In genomic region chr1:36136535-36136934, GRCh38 we compare ENCODE assay signal across 9 cellular contexts. TPM values are rescaled to one million over a fixed set of nuclear protein-coding genes. Genes with fewer than 3 reads are reported as not detected.
DNase-seq lines count a peak whose midpoint lies in the region; ATAC-seq and TF ChIP-seq lines count a peak whose summit lies in the region.
"Had no signal": no experiment of that assay in that cellular context is flagged by ENCODE, and none has a peak within 500 bp of the region (broad histone marks: within the 10 kb centered on the region; RNA-seq: fewer than 3 reads in every experiment).

No MANE protein-coding gene starts in this region.

- no peak overlapping the region for H3K4me2 ChIP-seq in hepatocyte

- H4K20me1 ChIP-seq in hepatocyte (ENCODE audit: insufficient read depth, poor library complexity, severe bottlenecking) = peaks cover 21% of the 10 kb centered on the region

- peaks cover 22% of the 10 kb centered on the region for H3K79me2 ChIP-seq in hepatocyte

- WGBS in esophagus, 2 donors = 14 to 28% methylated on average over 1 of the region's 1 CpG
- 86% methylated on average over 1 of the region's 1 CpG for WGBS in hepatocyte (ENCODE audit: low lambda C conversion rate, missing lambda C conversion rate)

- no peak overlapping the region for H3K4me3 ChIP-seq in esophagus (ENCODE audit: low read depth in 1 of 2, low read length in 2 of 2)
- no peak overlapping the region for H3K4me3 ChIP-seq in hepatocyte

- peaks cover 6 to 23% of the 10 kb centered on the region in 2 donors for H3K4me1 ChIP-seq in esophagus (ENCODE audit: control insufficient read depth in 2 of 2, insufficient read depth in 2 of 2, low read length in 1 of 2)
- peaks cover 10% of the 10 kb centered on the region for H3K4me1 ChIP-seq in hepatocyte (ENCODE audit: insufficient read depth)

- H3K27ac ChIP-seq in esophagus (ENCODE audit: low read depth in 2 of 2, low read length in 1 of 2) = peak overlapping the region; percentile 87 to 93
- H3K27ac ChIP-seq in hepatocyte = no peak overlapping the region

- TF ChIP-seq CTCF in omental fat pad (IDR thresholded peaks at IDR 0.05) = no peak
- no peak for TF ChIP-seq CTCF in hepatocyte (IDR thresholded peaks at IDR 0.05; ENCODE audit: poor library complexity)

- DNase-seq in AG20443 (ENCODE audit: low spot score) (peak; percentile 91), RKO (ENCODE audit: low spot score) (peak; percentile 25), omental fat pad (ENCODE audit: low spot score) (no peak), HT-29 (ENCODE audit: low spot score) (no peak), hepatocyte (ENCODE audit: low spot score) (no peak), CD1c-positive myeloid dendritic cell (ENCODE audit: extremely low spot score) (no peak)
- DNase-seq: DMS 273 treated with DMSO at 0.1 percent for 48 hours had no signal

- no peak overlapping the region for H2AFZ ChIP-seq in hepatocyte

- no peaks in the 10 kb centered on the region for H3K9me2 ChIP-seq in hepatocyte (replicated peaks; ENCODE audit: insufficient read depth)

- peak; percentile 58 for ATAC-seq in omental fat pad (ENCODE audit: low FRiP score)
- ATAC-seq in GM18873 (IDR thresholded peaks at IDR 0.05; ENCODE audit: low FRiP score, unreplicated experiment) = no peak

- H3K36me3 ChIP-seq in esophagus (ENCODE audit: control insufficient read depth in 2 of 2, insufficient read depth in 2 of 2, low read length in 1 of 2) (peaks cover 0 to 2% of the 10 kb centered on the region in 2 donors), hepatocyte (replicated peaks; ENCODE audit: insufficient read depth, low read depth) (no peaks in the 10 kb centered on the region)

- H3K27me3 ChIP-seq in esophagus (ENCODE audit: control insufficient read depth in 1 of 2, insufficient read depth in 2 of 2, low read length in 2 of 2) (no peaks in the 10 kb centered on the region), hepatocyte (no peaks in the 10 kb centered on the region)

- H3K9me3 ChIP-seq in esophagus (ENCODE audit: control insufficient read depth in 2 of 2, insufficient read depth in 1 of 2, low read depth in 1 of 2, low read length in 1 of 2) = no peaks in the 10 kb centered on the region
- H3K9me3 ChIP-seq in hepatocyte (ENCODE audit: low read depth) = no peaks in the 10 kb centered on the region

RNA-seq across cellular contexts. Expression of gene COL8A2, which starts 11.5 kb away (rescaled TPM):
- 1 to 10 TPM; 2.0 to 2.9 TPM for polyA plus RNA-seq in esophagus
- total RNA-seq in omental fat pad = 1 to 10 TPM; 2.7 to 6.4 (median 3.7) TPM
- total RNA-seq in HT-29 (2014; rRNA removed; shearing (Covaris generic)) = not detected in 2 replicates
- total RNA-seq in hepatocyte = 32.6 and 44.8 TPM in 2 replicates
- polyA plus RNA-seq in hepatocyte = 53.7 and 59.4 TPM in 2 replicates

RNA-seq across cellular contexts. Expression of gene TRAPPC3, which starts 12.8 kb away (rescaled TPM):
- 10 to 100 TPM; 38.2 to 77.1 TPM for polyA plus RNA-seq in esophagus
- total RNA-seq in omental fat pad = 100 to 1,000 TPM in 1 of 4 donors, 10 to 100 TPM in 3; 76.3 to 104 (median 83.2) TPM
- total RNA-seq in HT-29 (2014; rRNA removed; shearing (Covaris generic)) = 65.8 and 80.9 TPM in 2 replicates
- total RNA-seq in hepatocyte = 128 and 139 TPM in 2 replicates
- 131 and 148 TPM in 2 replicates for polyA plus RNA-seq in hepatocyte

RNA-seq across cellular contexts. Expression of gene MAP7D1, which starts 19.4 kb away (rescaled TPM):
- 10 to 100 TPM; 33.1 to 55.3 TPM for polyA plus RNA-seq in esophagus
- total RNA-seq in omental fat pad = 100 to 1,000 TPM in 3 of 4 donors, 10 to 100 TPM in 1; 73.3 to 244 (median 115) TPM
- total RNA-seq in HT-29 (2014; rRNA removed; shearing (Covaris generic)) = 76.6 and 81.5 TPM in 2 replicates
- 46.0 and 48.4 TPM in 2 replicates for total RNA-seq in hepatocyte
- 84.7 and 97.8 TPM in 2 replicates for polyA plus RNA-seq in hepatocyte

RNA-seq across cellular contexts. Expression of gene ADPRS, which starts 47.8 kb away (rescaled TPM):
- 10 to 100 TPM; 28.2 to 40.3 TPM for polyA plus RNA-seq in esophagus
- total RNA-seq in omental fat pad = 10 to 100 TPM; 32.6 to 43.5 (median 39.0) TPM
- 61.8 and 68.7 TPM in 2 replicates for total RNA-seq in HT-29 (2014; rRNA removed; shearing (Covaris generic))
- total RNA-seq in hepatocyte = 27.4 and 37.6 TPM in 2 replicates
- polyA plus RNA-seq in hepatocyte = 40.9 and 42.7 TPM in 2 replicates

RNA-seq across cellular contexts. Expression of gene TEKT2, which starts 52.6 kb away (rescaled TPM):
- under 1 TPM; 0.09 to 0.39 TPM for polyA plus RNA-seq in esophagus
- total RNA-seq in omental fat pad = 1 to 10 TPM in 1 of 4 donors, under 1 TPM in 2, not detected in 1; 0.24 to 1.1 (median 0.44) TPM
- not detected in 2 replicates for total RNA-seq in HT-29 (2014; rRNA removed; shearing (Covaris generic))
- total RNA-seq in hepatocyte = 1.1 TPM in 1 of 2 replicates, not detected in the other
- 0.16 and 1.4 TPM in 2 replicates for polyA plus RNA-seq in hepatocyte

Comparison
In these comparisons a context has a peak if more than half of its experiments do, and no peak if none do; other contexts are left out.
1. DNase-seq: peak in AG20443 (single experiment) and RKO (single experiment); none in omental fat pad (single experiment), HT-29 (single experiment), hepatocyte (single experiment) and CD1c-positive myeloid dendritic cell (single experiment).